8 cellular contexts compared by ENCODE assay signal in the genomic region with DNA sequence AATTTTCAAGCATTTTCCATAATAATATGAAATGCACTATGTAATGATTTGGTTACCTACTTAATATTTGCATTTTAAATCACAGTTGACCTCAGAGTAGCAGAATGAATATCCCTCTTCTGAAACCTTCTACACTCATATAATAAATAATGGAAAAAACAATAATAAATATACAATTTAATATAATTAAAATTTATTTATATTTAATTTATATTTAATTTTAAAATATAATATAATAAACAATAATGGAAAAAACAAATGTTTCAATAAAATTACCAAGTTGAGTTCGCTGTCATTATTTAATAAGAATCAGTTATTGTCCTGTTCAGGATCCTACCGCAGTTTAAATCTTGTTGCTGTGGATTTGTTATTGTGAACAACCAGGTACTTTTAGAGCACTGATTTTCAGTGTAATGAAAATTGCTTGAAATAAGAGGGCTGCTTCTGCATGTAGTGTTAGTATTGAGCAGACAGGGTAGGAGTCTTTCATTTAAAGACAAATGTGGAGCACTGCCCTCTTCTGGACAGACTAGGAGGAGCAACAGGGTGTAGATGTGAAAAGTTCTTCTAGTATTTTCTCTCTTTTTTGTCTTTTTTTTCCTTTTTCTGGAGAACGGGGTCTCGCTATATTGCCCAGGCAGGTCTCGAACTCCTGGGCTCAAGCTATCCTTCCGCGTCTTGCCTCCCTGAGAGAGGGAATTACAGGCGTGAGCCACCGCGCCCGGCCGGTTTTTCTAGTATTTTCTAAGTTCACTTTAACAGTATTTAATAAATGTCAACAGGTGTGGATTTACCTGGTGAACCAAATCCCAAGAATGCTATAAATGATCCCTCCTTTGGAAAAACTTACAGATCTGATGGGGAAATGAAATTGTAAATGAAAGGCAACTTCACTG. TPM values are rescaled to one million over a fixed set of nuclear protein-coding genes. Genes with fewer than 3 reads are reported as not detected.
DNase-seq lines count a peak whose midpoint lies in the region; ATAC-seq and TF ChIP-seq lines count a peak whose summit lies in the region.

No MANE protein-coding gene starts in this region.

- no peaks in the 10 kb centered on the region for H3K36me3 ChIP-seq in mesendoderm (ENCODE audit: control insufficient read depth, insufficient read depth, low read length)

- no peaks in the 10 kb centered on the region for H3K79me2 ChIP-seq in mesendoderm (ENCODE audit: control insufficient read depth, insufficient read depth, low read length)

- no peak overlapping the region for H3K18ac ChIP-seq in mesendoderm (ENCODE audit: low read length)

- DNase-seq in AG09319 (ENCODE audit: extremely low read depth, low read depth) (peak; percentile 49), NCI-H526 (lab: John Stamatoyannopoulos, UW) (peak; percentile 53 to 73), mesendoderm (peak; percentile 88)
- DNase-seq in activated CD4-positive, alpha-beta T cell treated with anti-CD3 and anti-CD28 coated beads for 4 hours, result peak; percentile 49 to 70
- peak; percentile 53 for DNase-seq in effector CD4-positive, alpha-beta T cell
- peak; percentile 47 for DNase-seq in stimulated activated naive B cell treated with anti-CD40 and anti-IgM and Interleukin-4, amounts not matched to agents 10 μg/mL and 1 μg/mL and 100 μg/mL, for 72 hours

- peak overlapping the region; percentile 68 for H3K4ac ChIP-seq in mesendoderm (ENCODE audit: low read depth, low read length)

- peaks cover 6 to 9% of the 10 kb centered on the region in 2 donors for H3K4me1 Mint-ChIP-seq in stimulated activated naive B cell treated with anti-CD40 and anti-IgM and Interleukin-4, amounts not matched to agents 10 μg/mL and 1 μg/mL and 100 μg/mL, for 72 hours

- peak; percentile 79 for ATAC-seq in GM18517 (IDR thresholded peaks at IDR 0.05; ENCODE audit: unreplicated experiment)
- peak; percentile 82 for ATAC-seq in HG03045 (IDR thresholded peaks at IDR 0.05; ENCODE audit: unreplicated experiment)
- ATAC-seq in stimulated activated naive B cell treated with anti-CD40 and anti-IgM and Interleukin-4, amounts not matched to agents 10 μg/mL and 1 μg/mL and 100 μg/mL, for 72 hours (replicated peaks), result peak; percentile 90 to 93

- no peak overlapping the region for H3K27ac Mint-ChIP-seq in stimulated activated naive B cell treated with anti-CD40 and anti-IgM and Interleukin-4, amounts not matched to agents 10 μg/mL and 1 μg/mL and 100 μg/mL, for 72 hours

- WGBS in mesendoderm (ENCODE audit: extremely low coverage, insufficient coverage, low lambda C conversion rate), result no CpG with 5 or more reads among the region's 12 CpGs

- TF ChIP-seq CTCF in AG09319 (IDR thresholded peaks at IDR 0.05; ENCODE audit: low read depth, low read length), result peak; percentile 76

- H4K8ac ChIP-seq in mesendoderm (ENCODE audit: low read depth, low read length), result no peak overlapping the region

- no peak overlapping the region for H3K56ac ChIP-seq in mesendoderm (ENCODE audit: low read length)

- no peaks in the 10 kb centered on the region for H3K79me1 ChIP-seq in mesendoderm (ENCODE audit: low read length)

- no peak overlapping the region for H3K23ac ChIP-seq in mesendoderm (ENCODE audit: low read length)

- H3K27me3 ChIP-seq in mesendoderm (ENCODE audit: insufficient read depth, low read length, poor library complexity), result no peaks in the 10 kb centered on the region

- no peak overlapping the region for H3K9ac ChIP-seq in mesendoderm (ENCODE audit: low read length)

- no peak overlapping the region for H2BK5ac ChIP-seq in mesendoderm (ENCODE audit: low read length)

- H3K9me3 Mint-ChIP-seq in stimulated activated naive B cell treated with anti-CD40 and anti-IgM and Interleukin-4, amounts not matched to agents 10 μg/mL and 1 μg/mL and 100 μg/mL, for 72 hours, result no peaks in the 10 kb centered on the region

- no peak overlapping the region for H3K4me3 ChIP-seq in mesendoderm (ENCODE audit: low read length)

- H2BK120ac ChIP-seq in mesendoderm (ENCODE audit: low read depth, low read length), result no peak overlapping the region

- H3K36me3 Mint-ChIP-seq in stimulated activated naive B cell treated with anti-CD40 and anti-IgM and Interleukin-4, amounts not matched to agents 10 μg/mL and 1 μg/mL and 100 μg/mL, for 72 hours, result no peaks in the 10 kb centered on the region

- peaks cover 8% of the 10 kb centered on the region for H3K4me1 ChIP-seq in mesendoderm (ENCODE audit: control insufficient read depth, low read depth, low read length)

- no peak overlapping the region for H2BK15ac ChIP-seq in mesendoderm (replicated peaks; ENCODE audit: low read depth)

- H3K27ac ChIP-seq in mesendoderm (ENCODE audit: low read depth, low read length), result no peak overlapping the region

- no peak overlapping the region for H3K4me2 ChIP-seq in mesendoderm (ENCODE audit: low read length)

- no peak overlapping the region for H3K4me3 Mint-ChIP-seq in stimulated activated naive B cell treated with anti-CD40 and anti-IgM and Interleukin-4, amounts not matched to agents 10 μg/mL and 1 μg/mL and 100 μg/mL, for 72 hours

- no peak overlapping the region for H2AK5ac ChIP-seq in mesendoderm (ENCODE audit: low read length)

- no peak overlapping the region for H4K5ac ChIP-seq in mesendoderm (ENCODE audit: low read length)

- H3K27me3 Mint-ChIP-seq in stimulated activated naive B cell treated with anti-CD40 and anti-IgM and Interleukin-4, amounts not matched to agents 10 μg/mL and 1 μg/mL and 100 μg/mL, for 72 hours, result no peaks in the 10 kb centered on the region

RNA-seq across cellular contexts. Expression of a gene that starts 13.6 kb away (rescaled TPM):
- not detected for polyA plus RNA-seq in mesendoderm (2013, experiment 1 of 2)
- polyA plus RNA-seq in mesendoderm (2013, experiment 2 of 2), result not detected

RNA-seq across cellular contexts. Expression of a gene that starts 20.5 kb away (rescaled TPM):
- 0.24 TPM for polyA plus RNA-seq in mesendoderm (2013, experiment 1 of 2)
- polyA plus RNA-seq in mesendoderm (2013, experiment 2 of 2), result 0.25 TPM

RNA-seq across cellular contexts. Expression of a gene that starts 21.6 kb away (rescaled TPM):
- polyA plus RNA-seq in mesendoderm (2013, experiment 1 of 2), result 0.25 TPM
- polyA plus RNA-seq in mesendoderm (2013, experiment 2 of 2), result 0.32 TPM

RNA-seq across cellular contexts. Expression of a gene that starts 39.4 kb away (rescaled TPM):
- polyA plus RNA-seq in mesendoderm (2013, experiment 1 of 2), result 165 TPM
- polyA plus RNA-seq in mesendoderm (2013, experiment 2 of 2), result 172 TPM
